In genomic region chr5:136565457-136565856, GRCh38 we compare ENCODE assay signal across 8 cellular contexts.
DNase-seq lines count a peak whose midpoint lies in the region; ATAC-seq, FAIRE-seq and TF ChIP-seq lines count a peak whose summit lies in the region.
"Not testable (repeated sequence)": the region's sequence is repeated elsewhere in the genome, so short reads cannot be mapped to it uniquely, and the experiment has no call there.

No MANE protein-coding gene starts in this region.

- H3K18ac ChIP-seq in H1 (ENCODE audit: extremely low read depth, low read length) = not testable (repeated sequence)

- not testable (repeated sequence) for H3K27ac ChIP-seq in CD4-positive, alpha-beta memory T cell (ENCODE audit: low read depth, low read length); H1 (ENCODE audit: low read depth, low read length)
- H3K27ac ChIP-seq in HUES48 (ENCODE audit: low read depth, low read length) = peak overlapping the region; percentile 82

- not testable (repeated sequence) for H3K9me3 ChIP-seq in CD4-positive, alpha-beta memory T cell (ENCODE audit: control insufficient read depth in 1 of 2, low read length in 2 of 2); HUES48 (ENCODE audit: control insufficient read depth, insufficient read depth, low read length); H1 (ENCODE audit: insufficient read depth in 2 of 2, low read depth in 1 of 2, low read length in 1 of 2)
- H3K9me3 ChIP-seq in NT2/D1 (ENCODE audit: insufficient read depth, low read length) = peaks cover 22% of the 10 kb centered on the region

- not testable (repeated sequence) for H2AK5ac ChIP-seq in H1 (ENCODE audit: low read depth, low read length)

- H3K36me3 Mint-ChIP-seq in CD4-positive, alpha-beta memory T cell; stimulated activated effector memory CD8-positive, alpha-beta T cell treated with anti-CD3 and anti-CD28 coated beads, Interleukin-12 subunit alpha, Interleukin-12 subunit beta, amount 100 ng/mL, for 72 hours: not testable (repeated sequence)
- H3K36me3 Mint-ChIP-seq in WTC11 = peaks cover 43% of the 10 kb centered on the region

- not testable (repeated sequence) for H2AFZ ChIP-seq in H1 (ENCODE audit: low read length)

- H2BK20ac ChIP-seq in H1 (ENCODE audit: low read length) = not testable (repeated sequence)

- not testable (repeated sequence) for H3K79me2 ChIP-seq in H1 (ENCODE audit: control insufficient read depth in 1 of 2, insufficient read depth in 2 of 2, low read length in 2 of 2)

- H3K4me3 ChIP-seq in CD4-positive, alpha-beta memory T cell (ENCODE audit: low read length in 2 of 2); HUES48 (ENCODE audit: low read depth, low read length); NT2/D1 (ENCODE audit: insufficient read length, low read depth); H1 (ENCODE audit: extremely low read depth in 1 of 4, insufficient read depth in 2 of 4, low read depth in 3 of 4, low read length in 4 of 4): not testable (repeated sequence)

- H2BK15ac ChIP-seq in H1 (ENCODE audit: low read length) = not testable (repeated sequence)

- ATAC-seq in WTC11; stimulated activated effector memory CD8-positive, alpha-beta T cell treated with anti-CD3 and anti-CD28 coated beads, Interleukin-12 subunit alpha, Interleukin-12 subunit beta, amount 100 ng/mL, for 72 hours: not testable (repeated sequence)

- peaks cover 19% of the 10 kb centered on the region for H3K4me1 ChIP-seq in CD4-positive, alpha-beta memory T cell (ENCODE audit: insufficient read depth, low read length)
- H3K4me1 ChIP-seq in HUES48 (ENCODE audit: control insufficient read depth, insufficient read depth, low read length) = peaks cover 16% of the 10 kb centered on the region
- not testable (repeated sequence) for H3K4me1 ChIP-seq in NT2/D1 (ENCODE audit: insufficient read depth, insufficient read length); H1 (replicated peaks in 1 of 4; ENCODE audit: control insufficient read depth in 3 of 4, insufficient read depth in 4 of 4, low read length in 3 of 4)

- not testable (repeated sequence) for TF ChIP-seq RAD21 in H1 (IDR thresholded peaks at IDR 0.05 in 1 of 2, conservative IDR thresholded peaks at IDR 0.05 in 1 of 2; ENCODE audit: low read depth in 2 of 2, low read length in 2 of 2)

- H3K4me2 ChIP-seq in H1 (ENCODE audit: insufficient read depth in 1 of 2, low read depth in 2 of 2, low read length in 2 of 2) = not testable (repeated sequence)

- not testable (repeated sequence) for TF ChIP-seq CTCF in WTC11 (IDR thresholded peaks at IDR 0.05); H1 (IDR thresholded peaks at IDR 0.05; ENCODE audit: control extremely low read depth in 1 of 3, insufficient read depth in 1 of 3, low read depth in 1 of 3, low read length in 3 of 3)

- H3K36me3 ChIP-seq in CD4-positive, alpha-beta memory T cell (ENCODE audit: insufficient read depth, low read length); HUES48 (ENCODE audit: control insufficient read depth, insufficient read depth, low read length); NT2/D1 (ENCODE audit: insufficient read depth, insufficient read length, low read length); H1 (ENCODE audit: control insufficient read depth in 2 of 4, insufficient read depth in 4 of 4, low read length in 3 of 4): not testable (repeated sequence)

- peaks cover 0 to 12% (median 4%) of the 10 kb centered on the region in 8 donors for H3K9me3 Mint-ChIP-seq in CD4-positive, alpha-beta memory T cell
- H3K9me3 Mint-ChIP-seq in WTC11 = peaks cover 26% of the 10 kb centered on the region
- H3K9me3 Mint-ChIP-seq in stimulated activated effector memory CD8-positive, alpha-beta T cell treated with anti-CD3 and anti-CD28 coated beads, Interleukin-12 subunit alpha, Interleukin-12 subunit beta, amount 100 ng/mL, for 72 hours = peaks cover 25% of the 10 kb centered on the region

- H2BK5ac ChIP-seq in H1 (ENCODE audit: low read depth, low read length) = not testable (repeated sequence)

- FAIRE-seq in H1 (lab: Jason Lieb, UNC) = not testable (repeated sequence)

- not testable (repeated sequence) for H3K79me1 ChIP-seq in H1 (ENCODE audit: low read depth, low read length)

- not testable (repeated sequence) for TF ChIP-seq POLR2A in H1 (IDR thresholded peaks at IDR 0.05; ENCODE audit: control extremely low read depth in 1 of 2, low read depth in 2 of 2, low read length in 2 of 2)

- H3K4me3 Mint-ChIP-seq in CD4-positive, alpha-beta memory T cell = peak overlapping the region in 6 of 8 donors; percentile 39 to 72 (median 54)
- not testable (repeated sequence) for H3K4me3 Mint-ChIP-seq in WTC11; stimulated activated effector memory CD8-positive, alpha-beta T cell treated with anti-CD3 and anti-CD28 coated beads, Interleukin-12 subunit alpha, Interleukin-12 subunit beta, amount 100 ng/mL, for 72 hours

- H3K27ac Mint-ChIP-seq in CD4-positive, alpha-beta memory T cell = peak overlapping the region in 6 of 7 donors; percentile 14 to 83 (median 58)
- H3K27ac Mint-ChIP-seq in WTC11 = peak overlapping the region; percentile 98
- H3K27ac Mint-ChIP-seq in stimulated activated effector memory CD8-positive, alpha-beta T cell treated with anti-CD3 and anti-CD28 coated beads, Interleukin-12 subunit alpha, Interleukin-12 subunit beta, amount 100 ng/mL, for 72 hours = peak overlapping the region; percentile 35

- H3K4me1 Mint-ChIP-seq in CD4-positive, alpha-beta memory T cell = peaks cover 11 to 64% (median 20%) of the 10 kb centered on the region in 4 donors
- H3K4me1 Mint-ChIP-seq in WTC11 = peaks cover 77% of the 10 kb centered on the region
- peaks cover 26% of the 10 kb centered on the region for H3K4me1 Mint-ChIP-seq in stimulated activated effector memory CD8-positive, alpha-beta T cell treated with anti-CD3 and anti-CD28 coated beads, Interleukin-12 subunit alpha, Interleukin-12 subunit beta, amount 100 ng/mL, for 72 hours

- intact Hi-C loops in CD4-positive, alpha-beta memory T cell (cut with micrococcal nuclease) = not testable (repeated sequence)

- DNase-seq in CD4-positive, alpha-beta memory T cell; stimulated activated effector memory CD8-positive, alpha-beta T cell treated with anti-CD3 and anti-CD28 coated beads, Interleukin-12 subunit alpha, Interleukin-12 subunit beta, amount 100 ng/mL, for 72 hours (ENCODE audit: low spot score in 2 of 2): not testable (repeated sequence)
- DNase-seq in ELF-1 (ENCODE audit: low read depth, low spot score) (peak; percentile 29), NT2/D1 (ENCODE audit: low read depth, low spot score) (peak; percentile 16), WTC11 (ENCODE audit: low spot score) (peak; percentile 28), H1 (ENCODE audit: low read depth in 1 of 2, low spot score in 2 of 2) (peak in 1 of 2 experiments; percentile 62), iPS DF 19.7 (ENCODE audit: low read depth, low spot score) (peak; percentile 56)

- POLR2A ChIA-PET in CD4-positive, alpha-beta memory T cell (lab: Charles Lee; ENCODE audit: partially characterized antibody); WTC11 (lab: Charles Lee); H1 (lab: Charles Lee; ENCODE audit: partially characterized antibody): not testable (repeated sequence)

- WGBS in H1 (ENCODE audit: extremely low coverage in 1 of 2, insufficient coverage in 1 of 2, insufficient read length in 1 of 2, insufficient replicate concordance in 2 of 2, low coverage in 1 of 2, low lambda C conversion rate in 2 of 2, missing lambda C conversion rate in 1 of 2), 2 experiments = 19% methylated on average over 3 of the region's 3 CpGs; no CpG with 5 or more reads in 1 of the 2 experiments

- H4K8ac ChIP-seq in H1 (ENCODE audit: extremely low read depth, insufficient read depth, low read length) = not testable (repeated sequence)

- not testable (repeated sequence) for H2BK12ac ChIP-seq in H1 (ENCODE audit: low read depth, low read length)

- not testable (repeated sequence) for H3K56ac ChIP-seq in H1 (replicated peaks; ENCODE audit: insufficient read length, low read depth, low read length)

- H2BK120ac ChIP-seq in H1 (replicated peaks; ENCODE audit: low read depth, low read length) = not testable (repeated sequence)

- not testable (repeated sequence) for H4K20me1 ChIP-seq in H1 (replicated peaks in 1 of 2; ENCODE audit: control insufficient read depth in 1 of 2, insufficient read depth in 2 of 2, low read length in 2 of 2)

- not testable (repeated sequence) for H3K27me3 Mint-ChIP-seq in CD4-positive, alpha-beta memory T cell; WTC11 (ENCODE audit: low read depth)

- not testable (repeated sequence) for H3K27me3 ChIP-seq in CD4-positive, alpha-beta memory T cell (ENCODE audit: insufficient read depth, low read length); HUES48 (ENCODE audit: control insufficient read depth, insufficient read depth, low read length); NT2/D1 (ENCODE audit: insufficient read depth, insufficient read length); H1 (replicated peaks in 1 of 4; ENCODE audit: control insufficient read depth in 3 of 4, extremely low read depth in 1 of 4, insufficient read depth in 3 of 4, low read length in 3 of 4)

- CTCF ChIA-PET in CD4-positive, alpha-beta memory T cell (lab: Charles Lee; ENCODE audit: partially characterized antibody); WTC11 (lab: Charles Lee); H1 (lab: Charles Lee; ENCODE audit: partially characterized antibody): not testable (repeated sequence)

- H3K9ac ChIP-seq in HUES48 (ENCODE audit: low read depth, low read length); NT2/D1 (ENCODE audit: insufficient read length, low read depth); H1 (replicated peaks in 1 of 4; ENCODE audit: extremely low read depth in 1 of 4, low read depth in 3 of 4, low read length in 3 of 4): not testable (repeated sequence)

- H4K91ac ChIP-seq in H1 (replicated peaks; ENCODE audit: insufficient read length, low read length) = not testable (repeated sequence)

- not testable (repeated sequence) for H3K23ac ChIP-seq in H1 (ENCODE audit: insufficient read length)

- H3K4ac ChIP-seq in H1 (replicated peaks; ENCODE audit: insufficient read length, low read depth, low read length) = not testable (repeated sequence)

- TF ChIP-seq EP300 in H1 (IDR thresholded peaks at IDR 0.05; ENCODE audit: borderline replicate concordance in 1 of 2, low read depth in 2 of 2, low read length in 2 of 2) = not testable (repeated sequence)

- H4K5ac ChIP-seq in H1 (ENCODE audit: insufficient read length, low read depth, low read length) = not testable (repeated sequence)

- H3K23me2 ChIP-seq in H1 (ENCODE audit: low read depth, low read length) = not testable (repeated sequence)

- not testable (repeated sequence) for H3K14ac ChIP-seq in H1 (ENCODE audit: insufficient read length)

Comparison
In these comparisons a context has a peak if more than half of its experiments do, and no peak if none do; other contexts are left out.
1. H3K27ac Mint-ChIP-seq: peak in every context shown above with its lines; median percentile 98 in WTC11; 58 in CD4-positive, alpha-beta memory T cell; 35 in stimulated activated effector memory CD8-positive, alpha-beta T cell treated with anti-CD3 and anti-CD28 coated beads, Interleukin-12 subunit alpha, Interleukin-12 subunit beta, amount 100 ng/mL, for 72 hours.